24 cellular contexts compared by ENCODE assay signal in the genomic region with DNA sequence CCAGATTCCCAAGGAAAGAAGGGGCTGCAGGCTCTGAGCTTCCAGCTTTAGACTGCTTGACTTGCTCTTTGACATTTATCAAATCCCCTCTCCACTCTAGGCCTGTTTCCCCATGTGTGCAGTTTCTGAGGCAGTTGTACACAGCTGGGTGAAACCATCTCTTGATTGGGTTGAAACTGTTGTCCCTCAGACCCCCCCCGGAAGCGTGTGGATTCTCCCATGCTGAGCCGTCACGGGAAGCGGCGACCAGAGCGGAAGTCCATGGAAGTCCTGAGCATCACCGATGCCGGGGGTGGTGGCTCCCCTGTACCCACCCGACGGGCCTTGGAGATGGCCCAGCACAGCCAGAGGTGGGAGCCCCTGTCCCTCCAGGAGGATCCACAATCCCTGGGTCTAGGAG. TPM values are rescaled to one million over a fixed set of nuclear protein-coding genes. Genes with fewer than 3 reads are reported as not detected.
"Had no signal": no experiment of that assay in that cellular context is flagged by ENCODE, and none has a peak within 500 bp of the region (broad histone marks: within the 10 kb centered on the region; RNA-seq: fewer than 3 reads in every experiment).

No MANE protein-coding gene starts in this region.

- H3K36me3 ChIP-seq: left ventricle myocardium inferior, lower lobe of right lung, neutrophil, suprapubic skin, thyroid gland, uterus had no signal

- H3K4me2 ChIP-seq: hepatocyte, smooth muscle cell had no signal

- H3K27me3 ChIP-seq: hepatocyte, right atrium auricular region, suprapubic skin, thyroid gland, uterus had no signal

- H2AFZ ChIP-seq: hepatocyte had no signal

- H3K4me3 ChIP-seq: hepatocyte, left ventricle myocardium inferior, lower lobe of right lung, right atrium auricular region, smooth muscle cell, suprapubic skin, thyroid gland, uterus had no signal

- DNase-seq: dermis blood vessel endothelial cell; foreskin melanocyte; head of caudate nucleus; kidney; left cardiac atrium; left ventricle myocardium inferior; lower lobe of right lung; mesenchymal stem cell; midbrain; naive B cell; nephron progenitor cell; posterior cingulate gyrus; stimulated activated CD4-positive, alpha-beta T cell treated with anti-CD3 and anti-CD28 coated beads, Interleukin-2, amount 100 ng/mL, for 48 hours; stimulated activated naive CD8-positive, alpha-beta T cell treated with anti-CD3 and anti-CD28 coated beads, Interleukin-15, Interleukin-2, amounts not matched to agents 100 U/mL and 50 U/mL, for 24 hours; thyroid gland; uterus had no signal

- H3K79me2 ChIP-seq: hepatocyte had no signal

- FAIRE-seq: colon, endothelial cell of umbilical vein, kidney had no signal

- ATAC-seq: lower lobe of right lung; stimulated activated naive CD8-positive, alpha-beta T cell treated with anti-CD3 and anti-CD28 coated beads, Interleukin-15, Interleukin-2, amounts not matched to agents 100 U/mL and 50 U/mL, for 24 hours had no signal

- H3K27ac ChIP-seq: hepatocyte, left ventricle myocardium inferior, lower lobe of right lung, neutrophil, right atrium auricular region, suprapubic skin, thyroid gland, uterus had no signal

- H3K9me3 ChIP-seq: left ventricle myocardium inferior, lower lobe of right lung, neutrophil, right atrium auricular region, suprapubic skin, thyroid gland, uterus had no signal

RNA-seq across cellular contexts. Expression of gene TMEM150B, which starts 21.7 kb away (rescaled TPM):
- total RNA-seq: dermis blood vessel endothelial cell, endothelial cell of umbilical vein, osteocyte, smooth muscle cell, suprapubic skin had no signal
- polyA plus RNA-seq: endothelial cell of umbilical vein, smooth muscle cell had no signal
